Comparison of ENCODE assay signal across 34 cellular contexts in genomic region chr2:114922076-114922475, GRCh38.
"Had no signal": no experiment of that assay in that cellular context is flagged by ENCODE, and none has a peak within 500 bp of the region (broad histone marks: within the 10 kb centered on the region; RNA-seq: fewer than 3 reads in every experiment).

No MANE protein-coding gene starts in this region.

- H3K4me2 ChIP-seq: KMS-11 had no signal

- H3K36me3 ChIP-seq: MG63 had no signal

- H3K9me3 ChIP-seq: MG63 had no signal

- DNase-seq: Karpas-422, Kasumi-1, MG63, MV-4-11, NCI-H1048, NCI-H1092, NCI-H1092 treated with DMSO at 0.1 percent for 48 hours, NCI-H1105, NCI-H1105 treated with DMSO at 0.1 percent for 48 hours, NCI-H1417, NCI-H1417 treated with DMSO at 0.1 percent for 48 hours, NCI-H1436, NCI-H1436 treated with DMSO at 0.1 percent for 48 hours, NCI-H146, NCI-H1694, NCI-H1694 treated with DMSO at 0.1 percent for 48 hours, NCI-H187, NCI-H187 treated with DMSO at 0.1 percent for 48 hours, NCI-H1930, NCI-H2029, NCI-H2029 treated with DMSO at 0.1 percent for 48 hours, NCI-H2081, NCI-H2081 treated with DMSO at 0.1 percent for 48 hours, NCI-H2107, NCI-H2171, NCI-H2171 treated with DMSO at 0.1 percent for 48 hours, NCI-H2227 treated with DMSO at 0.1 percent for 48 hours, NCI-H226, NCI-H345, NCI-H446, NCI-H446 treated with DMSO at 0.1 percent for 48 hours, NCI-H510A, NCI-H510A treated with DMSO at 0.1 percent for 48 hours had no signal

- H3K27ac ChIP-seq: KMS-11 had no signal

- H3K4me3 ChIP-seq: MG63 had no signal

- H3K27me3 ChIP-seq: MG63 had no signal

- H3K9ac ChIP-seq: KMS-11 had no signal
